Comparison of ENCODE assay signal across 11 cellular contexts in genomic region chr19:10226376-10227214, GRCh38. TPM values are rescaled to one million over a fixed set of nuclear protein-coding genes. Genes with fewer than 3 reads are reported as not detected.
DNase-seq lines count a peak whose midpoint lies in the region; ATAC-seq, FAIRE-seq and TF ChIP-seq lines count a peak whose summit lies in the region.
"Had no signal": no experiment of that assay in that cellular context is flagged by ENCODE, and none has a peak within 500 bp of the region (broad histone marks: within the 10 kb centered on the region; RNA-seq: fewer than 3 reads in every experiment).

No MANE protein-coding gene starts in this region.

- H3K4me3 ChIP-seq in bronchial epithelial cell (ENCODE audit: low read depth, low read length), result no peak overlapping the region
- no peak overlapping the region for H3K4me3 ChIP-seq in smooth muscle cell

- ATAC-seq in GM19328 (IDR thresholded peaks at IDR 0.05; ENCODE audit: unreplicated experiment), result no peak

- H4K20me1 ChIP-seq in smooth muscle cell (ENCODE audit: low read depth), result peaks cover 47% of the 10 kb centered on the region

- 39% methylated on average over 12 of the region's 17 CpGs for whole genome bisulfite sequencing in smooth muscle cell (ENCODE audit: low lambda C conversion rate)

- FAIRE-seq in bronchial epithelial cell (lab: Jason Lieb, UNC), result peak; percentile 40

- H3K27ac ChIP-seq in smooth muscle cell (ENCODE audit: low read depth), result peak overlapping the region; percentile 57

- H3K4me1 ChIP-seq in smooth muscle cell (ENCODE audit: low read depth), result no peaks in the 10 kb centered on the region

- H3K79me2 ChIP-seq in smooth muscle cell (ENCODE audit: low read depth), result peaks cover 31% of the 10 kb centered on the region

- no peaks in the 10 kb centered on the region for H3K9me3 ChIP-seq in smooth muscle cell (replicated peaks; ENCODE audit: low read depth)

- H3K4me2 ChIP-seq in smooth muscle cell, result peak overlapping the region; percentile 40

- H3K36me3 ChIP-seq in bronchial epithelial cell (ENCODE audit: control insufficient read depth, insufficient read depth, low read length), result peaks cover 4% of the 10 kb centered on the region
- no peaks in the 10 kb centered on the region for H3K36me3 ChIP-seq in smooth muscle cell (ENCODE audit: low read depth)

- no peak overlapping the region for H2AFZ ChIP-seq in smooth muscle cell (ENCODE audit: low read depth)

- DNase-seq in GM03348 (ENCODE audit: low spot score) (peak; percentile 80), bronchial epithelial cell (ENCODE audit: low read depth) (no peak), iPS-NIHi11 (ENCODE audit: low spot score) (peak; percentile 37), smooth muscle cell (lab: John Stamatoyannopoulos, UW; ENCODE audit: unreplicated experiment) (no peak), putamen (ENCODE audit: low spot score) (no peak), NCI-H774 (lab: John Stamatoyannopoulos, UW) (no peak), SHP77 (lab: John Stamatoyannopoulos, UW) (no peak)
- DNase-seq: activated CD4-positive, alpha-beta T cell treated with anti-CD3 and anti-CD28 coated beads, Interleukin-2, amount 50 U/mL, for 48 hours; cortex of kidney had no signal

- peak overlapping the region; percentile 41 for H3K9ac ChIP-seq in smooth muscle cell (ENCODE audit: low read depth)

- H3F3A ChIP-seq in smooth muscle cell (ENCODE audit: low read depth), result peaks cover 5% of the 10 kb centered on the region

- no peaks in the 10 kb centered on the region for H3K27me3 ChIP-seq in bronchial epithelial cell (ENCODE audit: control insufficient read depth, insufficient read depth, low read length)
- no peaks in the 10 kb centered on the region for H3K27me3 ChIP-seq in smooth muscle cell (ENCODE audit: low read depth)

- TF ChIP-seq CTCF in bronchial epithelial cell (IDR thresholded peaks at IDR 0.05; ENCODE audit: insufficient read depth, low read length, severe bottlenecking), result no peak
- TF ChIP-seq CTCF in smooth muscle cell (IDR thresholded peaks at IDR 0.05; ENCODE audit: borderline replicate concordance, insufficient read depth, poor library complexity, severe bottlenecking), result no peak

RNA-seq across cellular contexts. Expression of gene S1PR2, which starts 4.5 kb away (rescaled TPM):
- total RNA-seq in bronchial epithelial cell (1.3 and 1.9 TPM in 2 replicates), smooth muscle cell (6.4 and 9.8 TPM in 2 replicates)
- polyA plus RNA-seq in smooth muscle cell, result 6.5 and 7.4 TPM in 2 replicates

RNA-seq across cellular contexts. Expression of gene MRPL4, which starts 25.4 kb away (rescaled TPM):
- total RNA-seq in bronchial epithelial cell, result 17.1 and 19.2 TPM in 2 replicates
- total RNA-seq in smooth muscle cell, result 36.4 and 47.8 TPM in 2 replicates
- 63.5 and 72.1 TPM in 2 replicates for polyA plus RNA-seq in smooth muscle cell

RNA-seq across cellular contexts. Expression of gene DNMT1, which starts 31.8 kb away (rescaled TPM):
- total RNA-seq in bronchial epithelial cell, result 11.1 and 12.4 TPM in 2 replicates
- 37.6 and 39.5 TPM in 2 replicates for total RNA-seq in smooth muscle cell
- polyA plus RNA-seq in smooth muscle cell, result 56.7 and 78.4 TPM in 2 replicates

RNA-seq across cellular contexts. Expression of gene ICAM1, which starts 44.3 kb away (rescaled TPM):
- total RNA-seq in bronchial epithelial cell (0.79 and 0.90 TPM in 2 replicates), smooth muscle cell (4.6 and 10.4 TPM in 2 replicates)
- 9.2 and 9.7 TPM in 2 replicates for polyA plus RNA-seq in smooth muscle cell
- polyA plus RNA-seq: neural cell had no signal

Comparison
In these comparisons a context has a peak if more than half of its experiments do, and no peak if none do; other contexts are left out.
1. DNase-seq: peak in GM03348 (single experiment) and iPS-NIHi11 (single experiment); none in bronchial epithelial cell (single experiment), smooth muscle cell (single experiment), putamen (single experiment), NCI-H774 (single experiment) and SHP77 (0 of 2).